In genomic region chr1:214551436-214552173, GRCh38 we compare ENCODE assay signal across 8 cellular contexts. TPM values are rescaled to one million over a fixed set of nuclear protein-coding genes. Genes with fewer than 3 reads are reported as not detected.
DNase-seq lines count a peak whose midpoint lies in the region; ATAC-seq, FAIRE-seq and TF ChIP-seq lines count a peak whose summit lies in the region.

Gene PTPN14 (minus strand): TSS chr1:214551602. CDS start chr1:214464803, 86,799 bp downstream.

- peaks cover 41% of the 10 kb centered on the region for H4K20me1 ChIP-seq in astrocyte (ENCODE audit: insufficient read depth, low read length)

- peak within 1 kb of the TSS; percentile 99 for H3K27ac ChIP-seq in astrocyte (ENCODE audit: low read depth, low read length)
- peak within 1 kb of the TSS; percentile 90 to 97 (median 96) for H3K27ac ChIP-seq in pancreas

- H3K27me3 ChIP-seq in astrocyte (ENCODE audit: insufficient read depth, low read length) = no peaks in the 10 kb centered on the region
- H3K27me3 ChIP-seq in pancreas = no peaks in the 10 kb centered on the region

- H3K4me1 Mint-ChIP-seq in astrocyte (ENCODE audit: low read depth, unreplicated experiment) = peaks cover 25% of the 10 kb centered on the region

- ATAC-seq in GM19455 (IDR thresholded peaks at IDR 0.05; ENCODE audit: unreplicated experiment) (peak; percentile 40), left ventricle myocardium superior (peak; percentile 92), pancreas (peak; percentile 86 to 90 (median 88)), HG03439 (IDR thresholded peaks at IDR 0.05; ENCODE audit: unreplicated experiment) (no peak)

- DNase-seq in COLO829 (ENCODE audit: low spot score) (peak; percentile 96), NCI-H2171 treated with DMSO at 0.1 percent for 48 hours (lab: John Stamatoyannopoulos, UW) (peak; percentile 57), astrocyte (ENCODE audit: low read depth) (peak; percentile 91), left ventricle myocardium superior (peak; percentile 94), pancreas (peak; percentile 87 to 93 (median 90)), RPMI8226 (no peak)

- no peaks in the 10 kb centered on the region for H3K9me3 ChIP-seq in astrocyte (ENCODE audit: insufficient read depth, low read depth, low read length)
- H3K9me3 ChIP-seq in pancreas = no peaks in the 10 kb centered on the region

- H3K4me3 ChIP-seq in astrocyte (ENCODE audit: insufficient read depth, low read depth, low read length) (peak within 1 kb of the TSS; percentile 98), pancreas (peak within 1 kb of the TSS; percentile 53 to 90 (median 71))

- H3K4me2 ChIP-seq in astrocyte (ENCODE audit: low read length) = peak within 1 kb of the TSS; percentile 94

- H3K9ac ChIP-seq in astrocyte (ENCODE audit: low read length) = peak within 1 kb of the TSS; percentile 99

- H3K9me3 Mint-ChIP-seq in astrocyte (ENCODE audit: unreplicated experiment) = no peaks in the 10 kb centered on the region

- H3K27ac Mint-ChIP-seq in astrocyte (ENCODE audit: unreplicated experiment) = peak within 1 kb of the TSS; percentile 100

- peaks cover 5% of the 10 kb centered on the region for H3K36me3 Mint-ChIP-seq in astrocyte (ENCODE audit: low read depth, unreplicated experiment)

- peak within 1 kb of the TSS; percentile 98 for H3K4me3 Mint-ChIP-seq in astrocyte (ENCODE audit: unreplicated experiment)

- WGBS in pancreas, 2 donors = 1% methylated on average over 60 to 67 of the region's 67 CpGs

- intact Hi-C loops in left ventricle myocardium superior (cut with micrococcal nuclease) = no loop called here
- intact Hi-C loops in pancreas (cut with DNase I) = no loop called here

- no peak for FAIRE-seq in astrocyte (lab: Jason Lieb, UNC)
- no peak for FAIRE-seq in pancreas (lab: Jason Lieb, UNC)

- H3K27me3 Mint-ChIP-seq in astrocyte (ENCODE audit: low read depth, unreplicated experiment) = no peaks in the 10 kb centered on the region

- H2AFZ ChIP-seq in astrocyte (ENCODE audit: low read depth, low read length) = peak within 1 kb of the TSS; percentile 78

- TF ChIP-seq CTCF in astrocyte (IDR thresholded peaks at IDR 0.05; ENCODE audit: insufficient read depth, low read depth, low read length) (peak; percentile 9), pancreas (IDR thresholded peaks at IDR 0.05) (no peak)

- H3K36me3 ChIP-seq in astrocyte (ENCODE audit: insufficient read depth, low read length) = no peaks in the 10 kb centered on the region
- no peaks in the 10 kb centered on the region for H3K36me3 ChIP-seq in pancreas

- peaks cover 49% of the 10 kb centered on the region for H3K79me2 ChIP-seq in astrocyte (ENCODE audit: insufficient read depth, low read length)

- peaks cover 37% of the 10 kb centered on the region for H3K4me1 ChIP-seq in astrocyte (ENCODE audit: insufficient read depth, low read length)
- peaks cover 10 to 28% (median 15%) of the 10 kb centered on the region in 3 donors for H3K4me1 ChIP-seq in pancreas

RNA-seq across cellular contexts. Expression of gene PTPN14, which starts in this region (rescaled TPM):
- total RNA-seq in astrocyte (154 and 177 TPM in 2 replicates), left ventricle myocardium superior (25.6 TPM), pancreas (10 to 100 TPM in 4 of 6 donors, 1 to 10 TPM in 2; 7.1 to 17.5 (median 14.9) TPM)
- 1 to 10 TPM; 1.9 to 3.7 TPM for polyA plus RNA-seq in pancreas
